Comparison of ENCODE assay signal across 24 cellular contexts in the genomic region with DNA sequence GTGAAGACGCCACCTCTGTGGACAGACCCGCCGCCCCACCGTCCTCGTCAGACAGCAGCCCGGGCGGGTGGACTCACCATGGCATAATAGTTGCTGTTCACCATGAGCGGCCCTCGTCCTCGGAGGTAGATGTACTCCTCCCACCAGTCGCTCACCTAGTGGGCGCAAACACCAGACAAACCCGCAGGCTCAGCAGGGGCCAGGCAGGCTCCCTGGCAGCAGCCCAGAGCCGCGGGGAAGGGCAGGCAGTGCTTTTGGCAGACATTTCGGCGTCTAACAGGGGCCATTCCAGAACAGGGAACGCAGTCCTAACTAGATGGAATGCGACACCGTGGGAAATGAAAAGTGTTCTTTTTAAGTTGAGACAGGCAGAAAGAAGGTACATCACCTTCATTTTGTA. TPM values are rescaled to one million over a fixed set of nuclear protein-coding genes. Genes with fewer than 3 reads are reported as not detected.
"Had no signal": no experiment of that assay in that cellular context is flagged by ENCODE, and none has a peak within 500 bp of the region (broad histone marks: within the 10 kb centered on the region; RNA-seq: fewer than 3 reads in every experiment).

No MANE protein-coding gene starts in this region.

- H3K27ac ChIP-seq: gastrocnemius medialis, lower lobe of right lung, transverse colon, uterus, VCaP had no signal

- DNase-seq: activated CD4-positive, alpha-beta T cell treated with anti-CD3 and anti-CD28 coated beads for 1 hour; activated CD4-positive, alpha-beta T cell treated with anti-CD3 and anti-CD28 coated beads, Interleukin-2, amount 50 U/mL, for 4 hours; activated naive CD8-positive, alpha-beta T cell treated with anti-CD3 and anti-CD28 coated beads for 36 hours; activated T-cell treated with anti-CD3 and anti-CD28 coated beads for 4 hours; amniotic stem cell; central memory CD4-positive, alpha-beta T cell; cortex of kidney; gastrocnemius medialis; kidney glomerular epithelial cell; lower lobe of right lung; occipital lobe; stimulated activated CD4-positive, alpha-beta T cell treated with anti-CD3 and anti-CD28 coated beads, Interleukin-2, amount 100 ng/mL, for 24 hours; stimulated activated naive CD4-positive, alpha-beta T cell treated with Interleukin-2 at 50 U/mL for 16 hours; SW 1271; T-helper 2 cell; transverse colon; uterus had no signal

- H3K4me3 Mint-ChIP-seq: activated naive CD8-positive, alpha-beta T cell treated with anti-CD3 and anti-CD28 coated beads for 36 hours; activated T-helper 1 cell treated with anti-CD3 and anti-CD28 coated beads, Interleukin-12 subunit alpha, Interleukin-12 subunit beta, Interleukin-2, Interleukin-4 antibody, amounts not matched to agents 30 ng/mL and 10 ng/mL and 1 ng/mL, durations not matched to agents 14 hours and 24 hours and 36 hours; brain; mesothelial cell of epicardium; nephron had no signal

- H3K4me3 ChIP-seq: gastrocnemius medialis, lower lobe of right lung, transverse colon, uterus had no signal

- H3K4me1 Mint-ChIP-seq: activated naive CD8-positive, alpha-beta T cell treated with anti-CD3 and anti-CD28 coated beads for 36 hours; brain; nephron had no signal

- H3K27me3 Mint-ChIP-seq: activated naive CD8-positive, alpha-beta T cell treated with anti-CD3 and anti-CD28 coated beads for 36 hours; brain had no signal

- H3K27me3 ChIP-seq: gastrocnemius medialis, transverse colon, uterus had no signal

- H3K4me1 ChIP-seq: gastrocnemius medialis, lower lobe of right lung, transverse colon, uterus had no signal

- H3K36me3 ChIP-seq: uterus had no signal

- H3K9me3 Mint-ChIP-seq: activated naive CD8-positive, alpha-beta T cell treated with anti-CD3 and anti-CD28 coated beads for 36 hours; activated T-helper 1 cell treated with anti-CD3 and anti-CD28 coated beads, Interleukin-12 subunit alpha, Interleukin-12 subunit beta, Interleukin-2, Interleukin-4 antibody, amounts not matched to agents 30 ng/mL and 10 ng/mL and 1 ng/mL, durations not matched to agents 14 hours and 24 hours and 36 hours; brain; mesothelial cell of epicardium; nephron had no signal

- ATAC-seq: esophagus mucosa, gastrocnemius medialis, lower lobe of right lung had no signal

- H3K9me3 ChIP-seq: gastrocnemius medialis, lower lobe of right lung, transverse colon, uterus had no signal

- H3K36me3 Mint-ChIP-seq: mesothelial cell of epicardium had no signal

- H3K27ac Mint-ChIP-seq: activated naive CD8-positive, alpha-beta T cell treated with anti-CD3 and anti-CD28 coated beads for 36 hours; activated T-helper 1 cell treated with anti-CD3 and anti-CD28 coated beads, Interleukin-12 subunit alpha, Interleukin-12 subunit beta, Interleukin-2, Interleukin-4 antibody, amounts not matched to agents 30 ng/mL and 10 ng/mL and 1 ng/mL, durations not matched to agents 14 hours and 24 hours and 36 hours; brain; mesothelial cell of epicardium; nephron had no signal

RNA-seq across cellular contexts. Expression of a gene that starts 45.5 kb away (rescaled TPM):
- total RNA-seq: skeletal muscle tissue had no signal
